Comparison of ENCODE assay signal across 1 cellular context in the genomic region with DNA sequence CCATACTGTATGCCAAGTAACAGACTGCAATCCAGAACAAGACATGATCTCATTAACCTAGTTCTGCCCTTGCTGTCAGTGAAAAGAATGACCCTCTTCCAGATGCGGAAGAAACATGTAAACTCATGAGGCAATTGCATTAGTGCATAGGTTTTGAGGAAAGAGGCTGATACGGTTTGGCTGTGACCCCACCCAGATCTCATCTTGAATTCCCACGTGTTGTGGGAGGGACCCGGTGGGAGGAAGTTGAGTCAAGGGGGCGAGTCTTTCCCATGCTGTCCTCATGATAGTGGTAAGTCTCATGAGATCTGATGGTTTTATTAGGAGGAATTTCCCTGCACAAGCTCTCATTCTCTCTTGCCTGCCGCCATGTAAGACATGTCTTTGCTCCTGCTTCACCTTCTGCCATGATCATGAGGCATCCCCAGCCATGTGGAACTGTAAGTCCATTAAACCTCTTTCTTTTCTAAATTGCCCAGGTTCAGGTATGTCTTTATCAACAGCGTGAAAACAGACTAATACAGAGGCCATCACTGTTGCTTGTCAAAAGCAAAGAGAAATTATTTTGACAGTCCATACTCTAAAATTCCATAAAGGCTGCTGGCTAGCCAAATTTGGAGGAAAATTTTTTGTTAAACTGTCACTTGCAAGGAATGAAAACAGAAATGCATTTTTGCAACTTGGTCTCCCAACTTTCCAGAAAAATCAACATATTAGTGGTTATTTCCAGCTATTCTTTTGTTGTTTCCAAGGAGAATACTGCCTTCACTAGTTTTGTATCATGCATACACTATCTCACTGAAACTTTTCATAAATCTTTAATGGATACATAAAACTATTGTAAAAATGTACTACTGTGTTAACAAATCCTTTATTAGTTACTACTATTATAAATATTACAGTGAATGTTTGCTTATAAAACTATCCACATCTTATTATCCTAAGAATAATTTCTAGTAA.
A peak's percentile ranks its signal among the peaks of the same experiment; 100 is the strongest.
TF ChIP-seq lines count a peak whose summit lies in the region.

No MANE protein-coding gene starts in this region.

TF ChIP-seq in K562, 482 proteins besides CTCF, POLR2A, EP300 and RAD21 (continued from another document and continues in another):
- TF ChIP-seq, protein P1, sequence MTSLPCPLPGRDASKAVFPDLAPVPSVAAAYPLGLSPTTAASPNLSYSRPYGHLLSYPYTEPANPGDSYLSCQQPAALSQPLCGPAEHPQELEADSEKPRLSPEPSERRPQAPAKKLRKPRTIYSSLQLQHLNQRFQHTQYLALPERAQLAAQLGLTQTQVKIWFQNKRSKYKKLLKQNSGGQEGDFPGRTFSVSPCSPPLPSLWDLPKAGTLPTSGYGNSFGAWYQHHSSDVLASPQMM (CRISPR knock-in tag; IDR thresholded peaks at IDR 0.05), result no peak
- TF ChIP-seq MLX (CRISPR knock-in tag; conservative IDR thresholded peaks at IDR 0.05) (no peak), NR2C2 (CRISPR knock-in tag; IDR thresholded peaks at IDR 0.05) (0 out of 2 replicates have a peak, but pooled peaks have one; percentile 49), NR2C2 (tag; IDR thresholded peaks at IDR 0.05) (no peak; the same call in 1 of the 2 replicates), ZSCAN29 (IDR thresholded peaks at IDR 0.05) (no peak), ZC3H4 (CRISPR knock-in tag; IDR thresholded peaks at IDR 0.05; ENCODE audit: borderline replicate concordance) (no peak), RNF2 (IDR thresholded peaks at IDR 0.05) (peak; percentile 63), CBX3 (IDR thresholded peaks at IDR 0.05; ENCODE audit: borderline replicate concordance in 1 of 2, low read length in 2 of 2) (no peak), HMBOX1 (IDR thresholded peaks at IDR 0.05) (peak; percentile 81), RBFOX2 (IDR thresholded peaks at IDR 0.05; ENCODE audit: low read depth, low read length) (peak; percentile 83), CBFA2T3 (IDR thresholded peaks at IDR 0.05) (peak; percentile 67), FOXA3 (CRISPR knock-in tag; conservative IDR thresholded peaks at IDR 0.05 in 1 of 2, IDR thresholded peaks at IDR 0.05 in 1 of 2) (no peak), GTF2F1 (IDR thresholded peaks at IDR 0.05; ENCODE audit: low read depth, low read length) (peak; percentile 43; the same call in 1 of the 2 replicates), GATAD2B (IDR thresholded peaks at IDR 0.05; ENCODE audit: borderline replicate concordance) (0 out of 2 replicates have a peak, but pooled peaks have one; percentile 20), KLF1 (tag; IDR thresholded peaks at IDR 0.05) (peak; percentile 73; the same call in 1 of the 2 replicates), TCF7L2 (IDR thresholded peaks at IDR 0.05; ENCODE audit: low read depth, low read length) (no peak), MTA1 (IDR thresholded peaks at IDR 0.05; ENCODE audit: borderline replicate concordance) (0 out of 2 replicates have a peak, but pooled peaks have one; percentile 52), MNT (conservative IDR thresholded peaks at IDR 0.05) (peak; percentile 95 to 98), TCF7 (IDR thresholded peaks at IDR 0.05; ENCODE audit: borderline replicate concordance) (no peak), ETV5 (CRISPR knock-in tag; IDR thresholded peaks at IDR 0.05; ENCODE audit: low read depth) (0 out of 2 replicates have a peak, but pooled peaks have one; percentile 27), THRAP3 (IDR thresholded peaks at IDR 0.05; ENCODE audit: borderline replicate concordance) (peak; percentile 32; the same call in 1 of the 2 replicates), TRIM28 (IDR thresholded peaks at IDR 0.05) (no peak), KDM1A (IDR thresholded peaks at IDR 0.05) (0 out of 4 replicates have a peak, but pooled peaks of 1 of the 2 experiments have one; percentile 20), NELFE (IDR thresholded peaks at IDR 0.05; ENCODE audit: insufficient read depth, insufficient read length) (no peak), YY1 (IDR thresholded peaks at IDR 0.05; ENCODE audit: borderline replicate concordance in 1 of 3, control insufficient read depth in 1 of 3, extremely low read depth in 1 of 3, insufficient read depth in 3 of 3, insufficient read length in 1 of 3, insufficient replicate concordance in 2 of 3, low read depth in 1 of 3, low read length in 2 of 3) (peak in 2 of 3 experiments; percentile 17 to 78), CHD1 (IDR thresholded peaks at IDR 0.05; ENCODE audit: low read length) (peak; percentile 82), TAF7 (tag; IDR thresholded peaks at IDR 0.05) (peak; percentile 55; the same call in 1 of the 2 replicates), MGA (IDR thresholded peaks at IDR 0.05) (peak; percentile 29; the same call in 1 of the 2 replicates), PCBP2 (IDR thresholded peaks at IDR 0.05; ENCODE audit: low read depth, low read length, poor library complexity, severe bottlenecking) (no peak), NCOA2 (IDR thresholded peaks at IDR 0.05; ENCODE audit: partially characterized antibody in 2 of 2) (no peak), KAT8 (IDR thresholded peaks at IDR 0.05; ENCODE audit: low read depth) (no peak), ZNF282 (CRISPR knock-in tag; IDR thresholded peaks at IDR 0.05) (no peak), ATF7 (IDR thresholded peaks at IDR 0.05) (peak; percentile 94), HDAC2 (IDR thresholded peaks at IDR 0.05) (peak; percentile 82), NBN (IDR thresholded peaks at IDR 0.05; ENCODE audit: low read depth) (peak; percentile 79; the same call in 1 of the 2 replicates), ZNF707 (CRISPR knock-in tag; conservative IDR thresholded peaks at IDR 0.05) (no peak)
- TF ChIP-seq, protein P2, sequence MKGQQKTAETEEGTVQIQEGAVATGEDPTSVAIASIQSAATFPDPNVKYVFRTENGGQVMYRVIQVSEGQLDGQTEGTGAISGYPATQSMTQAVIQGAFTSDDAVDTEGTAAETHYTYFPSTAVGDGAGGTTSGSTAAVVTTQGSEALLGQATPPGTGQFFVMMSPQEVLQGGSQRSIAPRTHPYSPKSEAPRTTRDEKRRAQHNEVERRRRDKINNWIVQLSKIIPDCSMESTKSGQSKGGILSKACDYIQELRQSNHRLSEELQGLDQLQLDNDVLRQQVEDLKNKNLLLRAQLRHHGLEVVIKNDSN (CRISPR knock-in tag; IDR thresholded peaks at IDR 0.05), result peak; percentile 78
- TF ChIP-seq, protein P3, sequence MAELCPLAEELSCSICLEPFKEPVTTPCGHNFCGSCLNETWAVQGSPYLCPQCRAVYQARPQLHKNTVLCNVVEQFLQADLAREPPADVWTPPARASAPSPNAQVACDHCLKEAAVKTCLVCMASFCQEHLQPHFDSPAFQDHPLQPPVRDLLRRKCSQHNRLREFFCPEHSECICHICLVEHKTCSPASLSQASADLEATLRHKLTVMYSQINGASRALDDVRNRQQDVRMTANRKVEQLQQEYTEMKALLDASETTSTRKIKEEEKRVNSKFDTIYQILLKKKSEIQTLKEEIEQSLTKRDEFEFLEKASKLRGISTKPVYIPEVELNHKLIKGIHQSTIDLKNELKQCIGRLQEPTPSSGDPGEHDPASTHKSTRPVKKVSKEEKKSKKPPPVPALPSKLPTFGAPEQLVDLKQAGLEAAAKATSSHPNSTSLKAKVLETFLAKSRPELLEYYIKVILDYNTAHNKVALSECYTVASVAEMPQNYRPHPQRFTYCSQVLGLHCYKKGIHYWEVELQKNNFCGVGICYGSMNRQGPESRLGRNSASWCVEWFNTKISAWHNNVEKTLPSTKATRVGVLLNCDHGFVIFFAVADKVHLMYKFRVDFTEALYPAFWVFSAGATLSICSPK (IDR thresholded peaks at IDR 0.05; ENCODE audit: borderline replicate concordance), result no peak
